ENCODE assay signal across 1 cellular context in the genomic region with DNA sequence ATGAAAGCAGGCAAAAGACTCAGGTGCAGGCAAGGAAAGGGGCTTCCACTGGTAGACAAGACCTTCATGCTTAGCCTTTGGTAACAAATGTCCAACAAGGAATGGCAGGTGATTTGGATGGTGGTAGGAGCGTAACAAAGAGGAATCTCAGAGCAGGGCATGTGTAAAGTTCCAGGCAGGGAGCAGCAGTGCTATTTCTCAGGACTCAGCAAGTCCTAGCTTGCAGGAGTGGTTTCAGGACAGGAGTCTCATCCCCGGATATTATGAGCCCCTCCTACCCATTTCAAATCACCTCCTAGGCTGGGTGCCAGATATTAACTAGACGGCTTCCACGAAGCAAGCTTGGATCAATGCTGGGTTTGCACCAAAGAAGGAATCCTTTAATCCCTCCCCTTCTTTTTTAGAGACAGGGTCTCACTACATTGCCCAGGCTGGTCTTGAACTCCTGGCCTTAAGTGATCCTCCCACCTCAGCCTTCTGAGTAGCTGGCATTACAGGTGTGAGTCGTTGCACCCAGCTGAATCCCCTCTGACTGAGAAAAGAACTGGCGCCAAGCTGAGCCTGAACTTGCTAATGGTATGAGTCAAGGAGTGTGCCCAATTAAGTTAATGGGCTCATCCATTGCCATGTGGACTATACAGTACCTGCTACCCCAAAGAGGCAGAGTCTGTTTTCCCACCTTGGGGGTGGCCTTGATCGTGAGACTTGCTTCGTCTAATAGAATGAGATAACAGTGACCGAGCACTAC.
TF ChIP-seq lines count a peak whose summit lies in the region.

No MANE protein-coding gene starts in this region.

TF ChIP-seq in A549, 52 proteins besides CTCF, POLR2A, EP300 and RAD21 (continued from another document):
- TF ChIP-seq RARB (CRISPR knock-in tag; IDR thresholded peaks at IDR 0.05) = no peak
- TF ChIP-seq ZNF302 (CRISPR knock-in tag; IDR thresholded peaks at IDR 0.05) = no peak
- TF ChIP-seq RFX5 (IDR thresholded peaks at IDR 0.05) = no peak
